Comparison of ENCODE assay signal across 8 cellular contexts in the genomic region with DNA sequence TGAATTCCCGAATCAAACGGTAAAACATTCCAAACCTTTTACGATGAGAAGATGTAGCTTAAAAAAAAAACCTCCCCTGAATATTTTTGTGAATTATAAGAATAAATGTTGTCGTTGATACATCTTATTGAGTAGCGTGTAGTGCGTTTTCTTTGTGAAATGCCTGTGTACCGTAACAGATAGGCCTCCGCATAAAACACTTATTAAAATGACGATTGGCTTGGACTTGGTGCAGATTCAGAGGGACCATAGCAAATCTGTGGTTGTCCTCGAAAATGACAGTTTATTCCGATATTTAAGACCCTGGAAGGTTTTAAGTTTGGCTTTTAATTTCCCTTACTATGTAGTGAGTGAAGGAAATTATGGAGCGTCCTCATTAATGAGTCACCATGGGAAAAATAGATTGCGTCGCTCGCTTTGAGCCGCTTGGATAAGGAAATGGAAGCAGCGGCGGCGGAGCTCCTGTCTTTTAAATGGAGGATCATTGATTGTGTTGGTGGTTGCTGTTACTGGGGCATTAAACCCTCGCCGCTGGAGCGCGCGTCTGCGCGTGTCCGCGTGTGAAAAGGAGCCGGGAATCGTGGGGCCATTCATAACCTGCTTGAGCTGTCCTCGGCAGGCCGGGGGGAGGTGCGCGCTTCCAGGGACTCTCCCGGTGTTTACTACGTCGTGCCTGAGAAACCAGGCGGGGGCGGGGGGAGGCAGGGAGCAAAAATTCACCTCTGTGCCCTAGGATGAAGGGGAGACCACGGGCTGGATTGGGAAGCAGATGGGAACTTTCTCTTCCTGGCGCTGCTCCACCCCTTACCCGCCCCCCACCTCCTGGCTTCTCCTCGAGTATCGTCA. TPM values are rescaled to one million over a fixed set of nuclear protein-coding genes. Genes with fewer than 3 reads are reported as not detected.
DNase-seq lines count a peak whose midpoint lies in the region; ATAC-seq and TF ChIP-seq lines count a peak whose summit lies in the region.

No MANE protein-coding gene starts in this region.

- no peak overlapping the region for H2AK5ac ChIP-seq in mesenchymal stem cell (ENCODE audit: low read length, severe bottlenecking)

- under 1% methylated on average over 28 of the region's 44 CpGs for WGBS in mesenchymal stem cell

- no peak overlapping the region for H4K91ac ChIP-seq in mesenchymal stem cell (ENCODE audit: low read length)

- peak overlapping the region in 1 of 2 experiments; percentile 93 for H3K4ac ChIP-seq in mesenchymal stem cell (ENCODE audit: low read depth in 1 of 2, low read length in 2 of 2)

- no peaks in the 10 kb centered on the region for H3K27me3 ChIP-seq in BE2C
- no peaks in the 10 kb centered on the region for H3K27me3 ChIP-seq in effector memory CD4-positive, alpha-beta T cell (replicated peaks; ENCODE audit: control insufficient read depth, insufficient read depth, low read length, poor library complexity, severe bottlenecking)
- H3K27me3 ChIP-seq in mesenchymal stem cell (ENCODE audit: control insufficient read depth in 1 of 2, insufficient read depth in 1 of 2, low read length in 2 of 2) = no peaks in the 10 kb centered on the region

- H3K9me3 ChIP-seq in BE2C (no peaks in the 10 kb centered on the region), mesenchymal stem cell (ENCODE audit: control insufficient read depth, low read length) (no peaks in the 10 kb centered on the region)
- H3K9me3 ChIP-seq in effector memory CD4-positive, alpha-beta T cell (ENCODE audit: control insufficient read depth, low read length) = no peaks in the 10 kb centered on the region

- H3K4me2 ChIP-seq in mesenchymal stem cell (ENCODE audit: low read length, poor library complexity, severe bottlenecking) = peak overlapping the region; percentile 69

- peak overlapping the region; percentile 93 for H2BK15ac ChIP-seq in mesenchymal stem cell (ENCODE audit: low read depth, poor library complexity, severe bottlenecking)

- H3K23ac ChIP-seq in mesenchymal stem cell (ENCODE audit: low read length in 2 of 2) = no peak overlapping the region

- DNase-seq in BE2C (peak; percentile 84), HPDE6-E6E7 (ENCODE audit: extremely low spot score) (peak; percentile 44), NCI-H82 (lab: John Stamatoyannopoulos, UW) (peak; percentile 98), mesenchymal stem cell (peak; percentile 96)
- DNase-seq in activated CD8-positive, alpha-beta memory T cell treated with anti-CD3 and anti-CD28 coated beads for 24 hours = peak; percentile 82
- peak; percentile 42 to 60 (median 54) for DNase-seq in effector memory CD4-positive, alpha-beta T cell
- peak; percentile 57 for DNase-seq in stimulated activated CD8-positive, alpha-beta memory T cell treated with anti-CD3 and anti-CD28 coated beads, Interleukin-12 subunit alpha, Interleukin-12 subunit beta, amount 100 ng/mL, for 1 hour (ENCODE audit: low read depth)

- H3K27ac ChIP-seq in effector memory CD4-positive, alpha-beta T cell (ENCODE audit: insufficient read depth, low read length, poor library complexity, severe bottlenecking) = peak overlapping the region; percentile 91
- peak overlapping the region; percentile 91 for H3K27ac ChIP-seq in mesenchymal stem cell (ENCODE audit: low read length, poor library complexity, severe bottlenecking)

- no peak overlapping the region for H2AFZ ChIP-seq in mesenchymal stem cell (ENCODE audit: low read depth, low read length)

- H3K18ac ChIP-seq in mesenchymal stem cell (ENCODE audit: low read depth in 1 of 2, low read length in 2 of 2) = peak overlapping the region in 1 of 2 experiments; percentile 94

- H3K4me3 ChIP-seq in BE2C (ENCODE audit: low read depth, low read length) (peak overlapping the region; percentile 92), mesenchymal stem cell (ENCODE audit: insufficient read depth in 1 of 2, low read depth in 1 of 2, low read length in 2 of 2) (peak overlapping the region; percentile 86 to 97)
- peak overlapping the region; percentile 82 for H3K4me3 ChIP-seq in effector memory CD4-positive, alpha-beta T cell (ENCODE audit: insufficient read depth, low read depth, low read length, poor library complexity, severe bottlenecking)

- H2BK12ac ChIP-seq in mesenchymal stem cell (ENCODE audit: low read length in 2 of 2) = no peak overlapping the region

- peak overlapping the region; percentile 94 for H3K9ac ChIP-seq in mesenchymal stem cell (ENCODE audit: low read length)

- H3K36me3 ChIP-seq in BE2C = no peaks in the 10 kb centered on the region
- no peaks in the 10 kb centered on the region for H3K36me3 ChIP-seq in effector memory CD4-positive, alpha-beta T cell (ENCODE audit: control insufficient read depth, insufficient read depth, low read length)
- H3K36me3 ChIP-seq in mesenchymal stem cell (ENCODE audit: control insufficient read depth in 1 of 2, insufficient read depth in 2 of 2, low read depth in 1 of 2, low read length in 2 of 2) = no peaks in the 10 kb centered on the region

- H3K79me1 ChIP-seq in mesenchymal stem cell (replicated peaks; ENCODE audit: low read length, poor library complexity, severe bottlenecking) = peaks cover 4% of the 10 kb centered on the region

- ATAC-seq in GM19328 (IDR thresholded peaks at IDR 0.05; ENCODE audit: unreplicated experiment) = no peak

- TF ChIP-seq CTCF in BE2C (IDR thresholded peaks at IDR 0.05; ENCODE audit: low read depth, low read length) = no peak

- no peak overlapping the region for H4K8ac ChIP-seq in mesenchymal stem cell (ENCODE audit: low read length)

- no peak overlapping the region for H2BK120ac ChIP-seq in mesenchymal stem cell (ENCODE audit: low read depth, low read length)

- no peaks in the 10 kb centered on the region for H3K4me1 ChIP-seq in BE2C
- peaks cover 6% of the 10 kb centered on the region for H3K4me1 ChIP-seq in effector memory CD4-positive, alpha-beta T cell (ENCODE audit: control insufficient read depth, insufficient read depth, low read length, poor library complexity, severe bottlenecking)
- peaks cover 5% of the 10 kb centered on the region for H3K4me1 ChIP-seq in mesenchymal stem cell (ENCODE audit: control insufficient read depth, insufficient read depth, low read depth, low read length)

- no peak overlapping the region for H2BK5ac ChIP-seq in mesenchymal stem cell (ENCODE audit: low read depth, low read length, poor library complexity, severe bottlenecking)

- H3K14ac ChIP-seq in mesenchymal stem cell (ENCODE audit: low read length in 2 of 2) = no peak overlapping the region

RNA-seq across cellular contexts. Expression of a gene that starts 1.6 kb away (rescaled TPM):
- polyA plus RNA-seq in BE2C (2012; ENCODE audit: insufficient read depth, insufficient read length, low read depth) = 144 TPM
- polyA plus RNA-seq in mesenchymal stem cell (2013, experiment 1 of 2) = 14.6 TPM
- 12.1 TPM for polyA plus RNA-seq in mesenchymal stem cell (2013, experiment 2 of 2)

RNA-seq across cellular contexts. Expression of a gene that starts 41.7 kb away (rescaled TPM):
- polyA plus RNA-seq in BE2C (2012; ENCODE audit: insufficient read depth, insufficient read length, low read depth) = 1.5 TPM
- polyA plus RNA-seq in mesenchymal stem cell (2013, experiment 1 of 2) = 1.9 TPM
- polyA plus RNA-seq in mesenchymal stem cell (2013, experiment 2 of 2) = 2.1 TPM

Comparison
In these comparisons a context has a peak if more than half of its experiments do, and no peak if none do; other contexts are left out.
1. DNase-seq: peak in every context shown above with its lines; median percentile 98 in NCI-H82; 96 in mesenchymal stem cell; 84 in BE2C; 82 in activated CD8-positive, alpha-beta memory T cell treated with anti-CD3 and anti-CD28 coated beads for 24 hours; 57 in stimulated activated CD8-positive, alpha-beta memory T cell treated with anti-CD3 and anti-CD28 coated beads, Interleukin-12 subunit alpha, Interleukin-12 subunit beta, amount 100 ng/mL, for 1 hour; 54 in effector memory CD4-positive, alpha-beta T cell; 44 in HPDE6-E6E7.